ENCODE assay signal across 8 cellular contexts in genomic region chr16:3131755-3132377, GRCh38. TPM values are rescaled to one million over a fixed set of nuclear protein-coding genes. Genes with fewer than 3 reads are reported as not detected.
A peak's percentile ranks its signal among the peaks of the same experiment; 100 is the strongest.
DNase-seq lines count a peak whose midpoint lies in the region; ATAC-seq and TF ChIP-seq lines count a peak whose summit lies in the region.
"Had no signal": no experiment of that assay in that cellular context is flagged by ENCODE, and none has a peak within 500 bp of the region (broad histone marks: within the 10 kb centered on the region; RNA-seq: fewer than 3 reads in every experiment).

No MANE protein-coding gene starts in this region.

- TF ChIP-seq POLR2A in spleen (IDR thresholded peaks at IDR 0.05) = no peak
- no peak for TF ChIP-seq POLR2A in GM18505 (IDR thresholded peaks at IDR 0.05; ENCODE audit: borderline replicate concordance, extremely low read depth, insufficient read depth, insufficient read length)

- CTCF ChIA-PET in WTC11 (lab: Charles Lee) = interaction anchor here (0.6 to 6.0 kb wide), 23 partner anchors 9 to 474 kb away, joined by 3 to 112 read pairs (median 5); partner anchors contain the start of genes TNFRSF12A, ZNF205 and ZSCAN10

- no peak overlapping the region for H3K9ac ChIP-seq in Karpas-422 (ENCODE audit: low read length)

- H3K9me2 ChIP-seq in Karpas-422 (replicated peaks; ENCODE audit: insufficient read depth, low read length) = no peaks in the 10 kb centered on the region

- POLR2A ChIA-PET in WTC11 (lab: Charles Lee) = no interaction called here

- H3K4me2 ChIP-seq in Karpas-422 (ENCODE audit: low read depth, low read length, poor library complexity, severe bottlenecking) = no peak overlapping the region

- H3K9me3 ChIP-seq in Karpas-422 (ENCODE audit: low read length) (no peaks in the 10 kb centered on the region), spleen (no peaks in the 10 kb centered on the region)
- H3K9me3 ChIP-seq: ovary had no signal

- peaks cover 9% of the 10 kb centered on the region; the same call in 1 of the 2 replicates for H3K36me3 Mint-ChIP-seq in WTC11

- H3K36me3 ChIP-seq in Karpas-422 (ENCODE audit: insufficient read depth, low read length) = peaks cover 12% of the 10 kb centered on the region; the same call in 1 of the 2 replicates
- peaks cover 0 to 19% (median 6%) of the 10 kb centered on the region in 6 donors for H3K36me3 ChIP-seq in spleen
- H3K36me3 ChIP-seq: ovary had no signal

- H3K4me3 ChIP-seq in Karpas-422 (ENCODE audit: low read length) (no peak overlapping the region), epithelial cell of esophagus (ENCODE audit: low read length) (no peak overlapping the region), spleen (no peak overlapping the region)
- H3K4me3 ChIP-seq: ovary had no signal

- H3K9me3 Mint-ChIP-seq in WTC11 = no peaks in the 10 kb centered on the region

- ATAC-seq in WTC11 (peak; percentile 48), GM18505 (IDR thresholded peaks at IDR 0.05; ENCODE audit: unreplicated experiment) (no peak)

- 68 to 80% (median 73%) methylated on average over 11 to 12 of the region's 12 CpGs for WGBS in spleen, 5 donors

- no peaks in the 10 kb centered on the region for H3K27me3 Mint-ChIP-seq in WTC11 (ENCODE audit: low read depth)

- peaks cover 36% of the 10 kb centered on the region for H3K4me1 ChIP-seq in Karpas-422 (ENCODE audit: low read length)
- peaks cover 32 to 91% (median 64%) of the 10 kb centered on the region in 6 donors for H3K4me1 ChIP-seq in spleen

- TF ChIP-seq CTCF in WTC11 (IDR thresholded peaks at IDR 0.05) (peak; percentile 46; the same call in 1 of the 2 replicates), epithelial cell of esophagus (IDR thresholded peaks at IDR 0.05; ENCODE audit: insufficient read depth, low read depth, low read length, missing control alignments) (peak; percentile 70), spleen (IDR thresholded peaks at IDR 0.05 in 8 of 11, conservative IDR thresholded peaks at IDR 0.05 in 3 of 11) (peak in 10 of 11 experiments; percentile 10 to 67 (median 48))

- H4K20me1 ChIP-seq in Karpas-422 (ENCODE audit: insufficient read depth, low read depth, low read length) = peaks cover 9% of the 10 kb centered on the region

- H3K27ac ChIP-seq in Karpas-422 (ENCODE audit: low read length) = no peak overlapping the region
- peak overlapping the region in 3 of 8 donors; percentile 24 to 35 (median 25) for H3K27ac ChIP-seq in spleen
- H3K27ac ChIP-seq: ovary had no signal

- intact Hi-C loops in spleen (cut with DNase I; ENCODE audit: low total_unique reads) = no loop called here

- peaks cover 38% of the 10 kb centered on the region for H3K4me1 Mint-ChIP-seq in WTC11

- peaks cover 40% of the 10 kb centered on the region for H3K79me2 ChIP-seq in Karpas-422 (ENCODE audit: low read length)

- DNase-seq in ELR (ENCODE audit: low read depth) (peak; percentile 63), Karpas-422 (peak; percentile 75), WTC11 (ENCODE audit: low spot score) (peak; percentile 81), epithelial cell of esophagus (ENCODE audit: low read depth) (peak; percentile 59), spleen (no peak), NCI-H524 treated with DMSO at 0.1 percent for 48 hours (lab: John Stamatoyannopoulos, UW) (no peak)

- no peak overlapping the region for H2AFZ ChIP-seq in Karpas-422 (ENCODE audit: low read length)

- peak overlapping the region; percentile 83; the same call in 1 of the 2 replicates for H3K27ac Mint-ChIP-seq in WTC11

- peak overlapping the region; percentile 14 for H3K4me3 Mint-ChIP-seq in WTC11

- H3K27me3 ChIP-seq in Karpas-422 (ENCODE audit: low read length) (no peaks in the 10 kb centered on the region), spleen (replicated peaks in 1 of 7) (no peaks in the 10 kb centered on the region)
- H3K27me3 ChIP-seq: ovary had no signal

TF ChIP-seq in WTC11, 78 proteins besides CTCF, POLR2A, EP300 and RAD21:
- TF ChIP-seq PRDM15 (CRISPR knock-in tag; IDR thresholded peaks at IDR 0.05) (peak; percentile 79), OVOL2 (CRISPR knock-in tag; IDR thresholded peaks at IDR 0.05; ENCODE audit: borderline replicate concordance) (no peak)

RNA-seq across cellular contexts. Expression of gene ZNF213, which starts 3.0 kb away (rescaled TPM):
- 2.0 and 8.0 TPM in 2 replicates for total RNA-seq in Karpas-422 (2014; rRNA removed; shearing (Covaris generic); ENCODE audit: low replicate concordance)
- total RNA-seq in WTC11 (2021) (8.9 to 11.6 TPM (median 10.3 TPM) in 3 replicates), spleen (10 to 100 TPM in 1 of 7 donors, 1 to 10 TPM in 6; 6.8 to 11.4 (median 7.9) TPM)
- 1 to 10 TPM; 2.4 to 5.9 (median 2.9) TPM for polyA plus RNA-seq in spleen

RNA-seq across cellular contexts. Expression of gene ZNF205, which starts 19.5 kb away (rescaled TPM):
- not detected in 2 replicates for total RNA-seq in Karpas-422 (2014; rRNA removed; shearing (Covaris generic); ENCODE audit: low replicate concordance)
- total RNA-seq in WTC11 (2021) (17.7 to 22.7 TPM (median 21.3 TPM) in 3 replicates), spleen (10 to 100 TPM in 1 of 7 donors, 1 to 10 TPM in 6; 4.1 to 10.4 (median 5.3) TPM)
- 10 to 100 TPM in 1 of 3 donors, 1 to 10 TPM in 2; 3.5 to 14.2 (median 6.9) TPM for polyA plus RNA-seq in spleen

RNA-seq across cellular contexts. Expression of gene ZSCAN10, which starts 32.8 kb away (rescaled TPM):
- total RNA-seq in Karpas-422 (2014; rRNA removed; shearing (Covaris generic); ENCODE audit: low replicate concordance) = not detected in 2 replicates
- total RNA-seq in WTC11 (2021) = 263 to 286 TPM (median 271 TPM) in 3 replicates
- total RNA-seq in spleen = under 1 TPM in 1 of 7 donors, not detected in 6; 0.85 TPM
- under 1 TPM in 2 of 3 donors, not detected in 1; 0.02 to 0.06 TPM for polyA plus RNA-seq in spleen

RNA-seq across cellular contexts. Expression of gene OR1F1, which starts 56.1 kb away (rescaled TPM):
- total RNA-seq in Karpas-422 (2014; rRNA removed; shearing (Covaris generic); ENCODE audit: low replicate concordance) = not detected in 2 replicates
- total RNA-seq in WTC11 (2021) = 0.27 to 0.46 TPM (median 0.44 TPM) in 3 replicates
- not detected for total RNA-seq in spleen
- not detected for polyA plus RNA-seq in spleen
- total RNA-seq: ovary had no signal
- polyA plus RNA-seq: ovary had no signal

Comparison
In these comparisons a context has a peak if more than half of its experiments do, and no peak if none do; other contexts are left out.
1. DNase-seq: peak in ELR (single experiment), Karpas-422 (single experiment), WTC11 (single experiment) and epithelial cell of esophagus (single experiment); none in spleen (single experiment) and NCI-H524 treated with DMSO at 0.1 percent for 48 hours (single experiment).
2. RNA of gene ZSCAN10, which starts 32.8 kb away (total RNA-seq): 263 to 286 TPM in WTC11; not detected in Karpas-422 and 0.85 TPM in spleen; every median in the first group is over 100 times any median in the second.
3. Peak in every context shown above with its lines, with median percentiles within 50 percentile points of each other: CTCF ChIP-seq.